In genomic region chr2:223856584-223856983, GRCh38 we compare ENCODE assay signal across 2 cellular contexts.
TF ChIP-seq lines count a peak whose summit lies in the region.

No MANE protein-coding gene starts in this region.

TF ChIP-seq in GM12878, 131 proteins besides CTCF, POLR2A, EP300 and RAD21:
- TF ChIP-seq SREBF1 (IDR thresholded peaks at IDR 0.05; ENCODE audit: low read length) = no peak
- TF ChIP-seq IKZF1 (conservative IDR thresholded peaks at IDR 0.05) = no peak
- TF ChIP-seq MAX (IDR thresholded peaks at IDR 0.05; ENCODE audit: low read depth, low read length) = no peak
- TF ChIP-seq E2F8 (IDR thresholded peaks at IDR 0.05; ENCODE audit: low read depth, partially characterized antibody) = no peak
- no peak for TF ChIP-seq POLR2AphosphoS5 (IDR thresholded peaks at IDR 0.05; ENCODE audit: low read length)
- TF ChIP-seq KDM1A (IDR thresholded peaks at IDR 0.05; ENCODE audit: borderline replicate concordance) = no peak
- peak; percentile 72 for TF ChIP-seq RUNX3 (IDR thresholded peaks at IDR 0.05; ENCODE audit: low read length)
- peak; percentile 36; the same call in 1 of the 2 replicates for TF ChIP-seq MTA2 (IDR thresholded peaks at IDR 0.05; ENCODE audit: low read depth)
- 0 out of 4 replicates have a peak, but pooled peaks have one; percentile 16 to 21 for TF ChIP-seq IKZF2 (IDR thresholded peaks at IDR 0.05)
- no peak for TF ChIP-seq MEF2B (IDR thresholded peaks at IDR 0.05; ENCODE audit: partially characterized antibody, poor library complexity, severe bottlenecking)
- no peak for TF ChIP-seq IRF3 (IDR thresholded peaks at IDR 0.05)

TF ChIP-seq in SK-N-SH, 30 proteins besides CTCF, POLR2A, EP300 and RAD21:
- TF ChIP-seq FOXM1 (IDR thresholded peaks at IDR 0.05; ENCODE audit: low read depth) = no peak
- no peak for TF ChIP-seq NFIC (IDR thresholded peaks at IDR 0.05; ENCODE audit: borderline replicate concordance)
- TF ChIP-seq ELF1 (IDR thresholded peaks at IDR 0.05) = no peak
- no peak for TF ChIP-seq MAX (IDR thresholded peaks at IDR 0.05; ENCODE audit: low read depth)
- TF ChIP-seq PBX3 (IDR thresholded peaks at IDR 0.05) = no peak
- TF ChIP-seq GABPA (IDR thresholded peaks at IDR 0.05; ENCODE audit: low read depth) = no peak
- no peak for TF ChIP-seq IRF3 (IDR thresholded peaks at IDR 0.05; ENCODE audit: low read depth, low read length)
- TF ChIP-seq NRF1 (IDR thresholded peaks at IDR 0.05; ENCODE audit: low read depth, low read length) = no peak
- no peak for TF ChIP-seq TEAD4 (IDR thresholded peaks at IDR 0.05; ENCODE audit: borderline replicate concordance, insufficient read depth)
- TF ChIP-seq ZBTB33 (IDR thresholded peaks at IDR 0.05; ENCODE audit: borderline replicate concordance, low read depth) = no peak
- no peak for TF ChIP-seq EZH2phosphoT487 (IDR thresholded peaks at IDR 0.05; ENCODE audit: borderline replicate concordance, low read depth)
- no peak for TF ChIP-seq SIN3A (IDR thresholded peaks at IDR 0.05; ENCODE audit: borderline replicate concordance, low read depth, low read length)
- no peak for TF ChIP-seq TCF12 (IDR thresholded peaks at IDR 0.05)
- no peak for TF ChIP-seq RCOR1 (IDR thresholded peaks at IDR 0.05; ENCODE audit: low read length)
- no peak for TF ChIP-seq CHD2 (IDR thresholded peaks at IDR 0.05; ENCODE audit: low read length, partially characterized antibody)
- TF ChIP-seq RXRA (IDR thresholded peaks at IDR 0.05; ENCODE audit: borderline replicate concordance, low read depth) = no peak
- TF ChIP-seq RFX5 (IDR thresholded peaks at IDR 0.05; ENCODE audit: low read length) = no peak
- TF ChIP-seq REST (IDR thresholded peaks at IDR 0.05; ENCODE audit: low read depth, low read length) = no peak
